In genomic region chr9:519579-519978, GRCh38 we compare ENCODE assay signal across 15 cellular contexts. TPM values are rescaled to one million over a fixed set of nuclear protein-coding genes. Genes with fewer than 3 reads are reported as not detected.
DNase-seq lines count a peak whose midpoint lies in the region; ATAC-seq, FAIRE-seq and TF ChIP-seq lines count a peak whose summit lies in the region.
"Had no signal": no experiment of that assay in that cellular context is flagged by ENCODE, and none has a peak within 500 bp of the region (broad histone marks: within the 10 kb centered on the region; RNA-seq: fewer than 3 reads in every experiment).

No MANE protein-coding gene starts in this region.

- H3K9me3 ChIP-seq in T-helper 17 cell (ENCODE audit: control insufficient read depth, low read length, poor library complexity, severe bottlenecking) (no peaks in the 10 kb centered on the region), muscle layer of duodenum (ENCODE audit: control insufficient read depth in 1 of 2, low read length in 2 of 2) (no peaks in the 10 kb centered on the region), small intestine (ENCODE audit: control insufficient read depth, low read depth) (no peaks in the 10 kb centered on the region), psoas muscle (no peaks in the 10 kb centered on the region), thyroid gland (no peaks in the 10 kb centered on the region)

- ATAC-seq in activated naive CD8-positive, alpha-beta T cell treated with anti-CD3 and anti-CD28 coated beads, Interleukin-2, amount 50 U/mL, for 24 hours = no peak
- ATAC-seq in T-helper 17 cell (no peak), psoas muscle (no peak)
- ATAC-seq: Panc1 had no signal

- H3K4me1 Mint-ChIP-seq in activated naive CD8-positive, alpha-beta T cell (ENCODE audit: low read depth) = peaks cover 23% of the 10 kb centered on the region
- H3K4me1 Mint-ChIP-seq in activated naive CD8-positive, alpha-beta T cell treated with anti-CD3 and anti-CD28 coated beads, Interleukin-2, amount 50 U/mL, for 24 hours = peaks cover 48% of the 10 kb centered on the region
- H3K4me1 Mint-ChIP-seq in T-helper 17 cell = peaks cover 22% of the 10 kb centered on the region
- H3K4me1 Mint-ChIP-seq: CD14-positive monocyte had no signal

- WGBS in small intestine, 3 donors = 15 to 51% (median 32%) methylated on average over 3 of the region's 3 CpGs
- WGBS in psoas muscle, 3 donors = 47 to 53% (median 47%) methylated on average over 3 of the region's 3 CpGs
- WGBS in thyroid gland, 2 donors = 72 to 76% methylated on average over 3 of the region's 3 CpGs

- peak overlapping the region; percentile 4 for H3K27ac Mint-ChIP-seq in activated naive CD8-positive, alpha-beta T cell
- no peak overlapping the region for H3K27ac Mint-ChIP-seq in activated naive CD8-positive, alpha-beta T cell treated with anti-CD3 and anti-CD28 coated beads, Interleukin-2, amount 50 U/mL, for 24 hours
- H3K27ac Mint-ChIP-seq in T-helper 17 cell = peak overlapping the region; percentile 32
- H3K27ac Mint-ChIP-seq: H9 had no signal

- H3K4me1 ChIP-seq in muscle layer of duodenum (ENCODE audit: control insufficient read depth in 1 of 2, insufficient read depth in 2 of 2, low read length in 2 of 2) = no peaks in the 10 kb centered on the region
- H3K4me1 ChIP-seq in small intestine (ENCODE audit: control insufficient read depth in 2 of 2, insufficient read depth in 1 of 2, low read depth in 1 of 2, low read length in 1 of 2) = no peaks in the 10 kb centered on the region
- H3K4me1 ChIP-seq in psoas muscle = peaks cover 5% of the 10 kb centered on the region
- peaks cover 12 to 20% of the 10 kb centered on the region in 2 donors for H3K4me1 ChIP-seq in thyroid gland

- H3K36me3 ChIP-seq in muscle layer of duodenum (ENCODE audit: control insufficient read depth in 1 of 2, insufficient read depth in 2 of 2, low read length in 2 of 2) (no peaks in the 10 kb centered on the region), small intestine (ENCODE audit: control insufficient read depth in 2 of 2, insufficient read depth in 2 of 2, low read length in 2 of 2) (no peaks in the 10 kb centered on the region), psoas muscle (ENCODE audit: insufficient read depth in 1 of 2, low read depth in 1 of 2) (no peaks in the 10 kb centered on the region), thyroid gland (no peaks in the 10 kb centered on the region)

- no peaks in the 10 kb centered on the region for H3K36me3 Mint-ChIP-seq in activated naive CD8-positive, alpha-beta T cell
- H3K36me3 Mint-ChIP-seq in activated naive CD8-positive, alpha-beta T cell treated with anti-CD3 and anti-CD28 coated beads, Interleukin-2, amount 50 U/mL, for 24 hours (ENCODE audit: low read depth) = no peaks in the 10 kb centered on the region
- peaks cover 4% of the 10 kb centered on the region for H3K36me3 Mint-ChIP-seq in T-helper 17 cell (ENCODE audit: low read depth)
- H3K36me3 Mint-ChIP-seq: CD14-positive monocyte had no signal

- H3K27ac ChIP-seq in muscle layer of duodenum (ENCODE audit: low read length) = peak overlapping the region; percentile 26
- no peak overlapping the region for H3K27ac ChIP-seq in small intestine (ENCODE audit: low read depth in 1 of 2, low read length in 1 of 2)
- no peak overlapping the region for H3K27ac ChIP-seq in psoas muscle
- H3K27ac ChIP-seq in thyroid gland = no peak overlapping the region

- H3K9me3 Mint-ChIP-seq in activated naive CD8-positive, alpha-beta T cell (ENCODE audit: low read depth) = no peaks in the 10 kb centered on the region
- H3K9me3 Mint-ChIP-seq in activated naive CD8-positive, alpha-beta T cell treated with anti-CD3 and anti-CD28 coated beads, Interleukin-2, amount 50 U/mL, for 24 hours = no peaks in the 10 kb centered on the region

- DNase-seq in activated naive CD8-positive, alpha-beta T cell treated with anti-CD3 and anti-CD28 coated beads, Interleukin-2, amount 50 U/mL, for 24 hours = no peak
- DNase-seq in T-helper 17 cell = no peak
- DNase-seq in small intestine = peak; percentile 69
- DNase-seq in iPS-NIHi11 (ENCODE audit: low spot score) = no peak
- DNase-seq in psoas muscle = no peak
- DNase-seq in thyroid gland = no peak
- DNase-seq: H9, Karpas-422, MM.1S, NCI-H1092 treated with DMSO at 0.1 percent for 48 hours, NCI-H1694 had no signal

- intact Hi-C loops in psoas muscle (cut with DNase I) = no loop called here
- intact Hi-C loops in thyroid gland (cut with DNase I) = no loop called here

- no peaks in the 10 kb centered on the region for H3K27me3 Mint-ChIP-seq in activated naive CD8-positive, alpha-beta T cell
- no peaks in the 10 kb centered on the region for H3K27me3 Mint-ChIP-seq in activated naive CD8-positive, alpha-beta T cell treated with anti-CD3 and anti-CD28 coated beads, Interleukin-2, amount 50 U/mL, for 24 hours
- H3K27me3 Mint-ChIP-seq in T-helper 17 cell = no peaks in the 10 kb centered on the region

- H3K27me3 ChIP-seq in muscle layer of duodenum (ENCODE audit: low read depth, low read length) (no peaks in the 10 kb centered on the region), small intestine (ENCODE audit: control insufficient read depth in 2 of 2, insufficient read depth in 2 of 2, low read length in 2 of 2) (no peaks in the 10 kb centered on the region), psoas muscle (ENCODE audit: insufficient read depth in 3 of 3, low read length in 2 of 3) (no peaks in the 10 kb centered on the region), thyroid gland (no peaks in the 10 kb centered on the region)

- no peak for TF ChIP-seq POLR2A in thyroid gland (IDR thresholded peaks at IDR 0.05)

- no peak overlapping the region for H3K4me3 Mint-ChIP-seq in activated naive CD8-positive, alpha-beta T cell
- H3K4me3 Mint-ChIP-seq in activated naive CD8-positive, alpha-beta T cell treated with anti-CD3 and anti-CD28 coated beads, Interleukin-2, amount 50 U/mL, for 24 hours = no peak overlapping the region
- no peak overlapping the region for H3K4me3 Mint-ChIP-seq in T-helper 17 cell
- H3K4me3 Mint-ChIP-seq: CD14-positive monocyte, H9 had no signal

- FAIRE-seq in small intestine (lab: Jason Lieb, UNC) = no peak

- H3K4me3 ChIP-seq in muscle layer of duodenum (ENCODE audit: low read depth in 1 of 2, low read length in 2 of 2) (no peak overlapping the region), small intestine (ENCODE audit: low read depth in 1 of 2, low read length in 2 of 2) (no peak overlapping the region), psoas muscle (no peak overlapping the region), thyroid gland (replicated peaks in 1 of 3) (no peak overlapping the region)

- TF ChIP-seq CTCF in psoas muscle (IDR thresholded peaks at IDR 0.05) = no peak
- no peak for TF ChIP-seq CTCF in thyroid gland (IDR thresholded peaks at IDR 0.05)

RNA-seq across cellular contexts. Expression of gene KANK1, which starts 15.1 kb away (rescaled TPM):
- total RNA-seq in T-helper 17 cell = 10 to 100 TPM in 1 of 2 donors, 1 to 10 TPM in 1; 8.5 to 12.0 TPM
- polyA plus RNA-seq in small intestine = 10 to 100 TPM; 15.0 to 21.7 (median 15.4) TPM
- 100 to 1,000 TPM in 1 of 4 donors, 10 to 100 TPM in 3; 29.2 to 114 (median 60.0) TPM for total RNA-seq in psoas muscle
- polyA plus RNA-seq in psoas muscle = 10 to 100 TPM; 28.4 to 75.1 (median 32.8) TPM
- 100 to 1,000 TPM in 1 of 4 donors, 10 to 100 TPM in 3; 83.0 to 102 (median 86.3) TPM for total RNA-seq in thyroid gland
